ENCODE assay signal across 8 cellular contexts in genomic region chr7:2863461-2864066, GRCh38. TPM values are rescaled to one million over a fixed set of nuclear protein-coding genes. Genes with fewer than 3 reads are reported as not detected.
DNase-seq lines count a peak whose midpoint lies in the region; ATAC-seq, FAIRE-seq and TF ChIP-seq lines count a peak whose summit lies in the region.

No MANE protein-coding gene starts in this region.

- H3K4me1 Mint-ChIP-seq in natural killer cell treated with Interleukin-12 subunit alpha and Interleukin-12 subunit beta and Interleukin-15 and Interleukin-18, amount 100 ng/mL, for 72 hours (ENCODE audit: low read depth in 2 of 2) = peaks cover 20 to 25% of the 10 kb centered on the region in 2 donors
- peaks cover 31% of the 10 kb centered on the region for H3K4me1 Mint-ChIP-seq in stimulated activated naive CD8-positive, alpha-beta T cell treated with anti-CD3 and anti-CD28 coated beads, Interleukin-15, amount 100 ng/mL, for 72 hours

- H3K27me3 ChIP-seq in HAP-1 (ENCODE audit: low read depth) = no peaks in the 10 kb centered on the region

- H3K36me3 ChIP-seq in HAP-1 (replicated peaks) = no peaks in the 10 kb centered on the region

- TF ChIP-seq CTCF in epithelial cell of esophagus (IDR thresholded peaks at IDR 0.05; ENCODE audit: insufficient read depth, low read depth, low read length, missing control alignments) = no peak

- DNase-seq in GM18507 (ENCODE audit: extremely low spot score, insufficient read length, low read depth) (peak; percentile 69), NCI-H460 (ENCODE audit: extremely low read depth, low read depth) (peak; percentile 92), epithelial cell of esophagus (ENCODE audit: low read depth) (peak; percentile 88), HAP-1 (ENCODE audit: low spot score in 2 of 2) (no peak)
- peak; percentile 55 to 67 (median 66) for DNase-seq in activated CD8-positive, alpha-beta memory T cell treated with anti-CD3 and anti-CD28 coated beads for 48 hours (ENCODE audit: low read depth in 2 of 3, low spot score in 2 of 3)
- peak; percentile 91 for DNase-seq in natural killer cell treated with Interleukin-12 subunit alpha and Interleukin-12 subunit beta and Interleukin-15 and Interleukin-18, amount 100 ng/mL, for 72 hours (ENCODE audit: low spot score)
- DNase-seq in stimulated activated naive CD8-positive, alpha-beta T cell treated with anti-CD3 and anti-CD28 coated beads, Interleukin-15, amount 100 ng/mL, for 72 hours = peak; percentile 79 to 91

- ATAC-seq in HG02759 (IDR thresholded peaks at IDR 0.05; ENCODE audit: unreplicated experiment) = peak; percentile 91
- ATAC-seq in natural killer cell treated with Interleukin-12 subunit alpha and Interleukin-12 subunit beta and Interleukin-15 and Interleukin-18, amount 100 ng/mL, for 72 hours = peak; percentile 97 to 98
- peak; percentile 99 for ATAC-seq in stimulated activated naive CD8-positive, alpha-beta T cell treated with anti-CD3 and anti-CD28 coated beads, Interleukin-15, amount 100 ng/mL, for 72 hours

- in situ Hi-C loops in HAP-1 (cut with MboI; ENCODE audit: low sequenced_read_pairs) = no loop called here

- H3K9me3 ChIP-seq in HAP-1 = no peaks in the 10 kb centered on the region

- H3K4me3 ChIP-seq in epithelial cell of esophagus (ENCODE audit: low read length) (no peak overlapping the region), HAP-1 (no peak overlapping the region)

- H3K4me1 ChIP-seq in HAP-1 = no peaks in the 10 kb centered on the region; the same call in 1 of the 2 replicates

- H3K36me3 Mint-ChIP-seq in natural killer cell treated with Interleukin-12 subunit alpha and Interleukin-12 subunit beta and Interleukin-15 and Interleukin-18, amount 100 ng/mL, for 72 hours = no peaks in the 10 kb centered on the region

- peak overlapping the region; percentile 69 for H3K4me3 Mint-ChIP-seq in natural killer cell treated with Interleukin-12 subunit alpha and Interleukin-12 subunit beta and Interleukin-15 and Interleukin-18, amount 100 ng/mL, for 72 hours
- H3K4me3 Mint-ChIP-seq in stimulated activated naive CD8-positive, alpha-beta T cell treated with anti-CD3 and anti-CD28 coated beads, Interleukin-15, amount 100 ng/mL, for 72 hours = peak overlapping the region; percentile 80 to 85

- H3K27me3 Mint-ChIP-seq in natural killer cell treated with Interleukin-12 subunit alpha and Interleukin-12 subunit beta and Interleukin-15 and Interleukin-18, amount 100 ng/mL, for 72 hours = peaks cover 15 to 16% of the 10 kb centered on the region in 2 donors
- no peaks in the 10 kb centered on the region for H3K27me3 Mint-ChIP-seq in stimulated activated naive CD8-positive, alpha-beta T cell treated with anti-CD3 and anti-CD28 coated beads, Interleukin-15, amount 100 ng/mL, for 72 hours

- H3K9me3 Mint-ChIP-seq in natural killer cell treated with Interleukin-12 subunit alpha and Interleukin-12 subunit beta and Interleukin-15 and Interleukin-18, amount 100 ng/mL, for 72 hours = no peaks in the 10 kb centered on the region
- H3K9me3 Mint-ChIP-seq in stimulated activated naive CD8-positive, alpha-beta T cell treated with anti-CD3 and anti-CD28 coated beads, Interleukin-15, amount 100 ng/mL, for 72 hours = no peaks in the 10 kb centered on the region

- FAIRE-seq in GM18507 (lab: Jason Lieb, UNC) = peak; percentile 96

- H3K27ac Mint-ChIP-seq in natural killer cell treated with Interleukin-12 subunit alpha and Interleukin-12 subunit beta and Interleukin-15 and Interleukin-18, amount 100 ng/mL, for 72 hours = peak overlapping the region; percentile 52 to 90
- peak overlapping the region; percentile 96 to 97 for H3K27ac Mint-ChIP-seq in stimulated activated naive CD8-positive, alpha-beta T cell treated with anti-CD3 and anti-CD28 coated beads, Interleukin-15, amount 100 ng/mL, for 72 hours

RNA-seq across cellular contexts. Expression of gene GNA12, which starts 19.5 kb away (rescaled TPM):
- total RNA-seq in NCI-H460 (2014; rRNA removed; shearing (Covaris generic)) = 10.8 and 18.3 TPM in 2 replicates
- 8.3 and 12.8 TPM in 2 replicates for polyA plus RNA-seq in NCI-H460 (2014; cell fraction: nucleus; rRNA removed)
- total RNA-seq in natural killer cell treated with Interleukin-12 subunit alpha and Interleukin-12 subunit beta and Interleukin-15 and Interleukin-18, amount 100 ng/mL, for 72 hours = 10 to 100 TPM; 15.5 to 27.1 TPM

Comparison
In these comparisons a context has a peak if more than half of its experiments do, and no peak if none do; other contexts are left out.
1. DNase-seq: peak in GM18507 (single experiment), NCI-H460 (single experiment), activated CD8-positive, alpha-beta memory T cell treated with anti-CD3 and anti-CD28 coated beads for 48 hours (3 of 3), epithelial cell of esophagus (single experiment), natural killer cell treated with Interleukin-12 subunit alpha and Interleukin-12 subunit beta and Interleukin-15 and Interleukin-18, amount 100 ng/mL, for 72 hours (single experiment) and stimulated activated naive CD8-positive, alpha-beta T cell treated with anti-CD3 and anti-CD28 coated beads, Interleukin-15, amount 100 ng/mL, for 72 hours (2 of 2); none in HAP-1 (0 of 2).
2. Peak in every context shown above with its lines, with median percentiles within 50 percentile points of each other: ATAC-seq.